In the genomic region with DNA sequence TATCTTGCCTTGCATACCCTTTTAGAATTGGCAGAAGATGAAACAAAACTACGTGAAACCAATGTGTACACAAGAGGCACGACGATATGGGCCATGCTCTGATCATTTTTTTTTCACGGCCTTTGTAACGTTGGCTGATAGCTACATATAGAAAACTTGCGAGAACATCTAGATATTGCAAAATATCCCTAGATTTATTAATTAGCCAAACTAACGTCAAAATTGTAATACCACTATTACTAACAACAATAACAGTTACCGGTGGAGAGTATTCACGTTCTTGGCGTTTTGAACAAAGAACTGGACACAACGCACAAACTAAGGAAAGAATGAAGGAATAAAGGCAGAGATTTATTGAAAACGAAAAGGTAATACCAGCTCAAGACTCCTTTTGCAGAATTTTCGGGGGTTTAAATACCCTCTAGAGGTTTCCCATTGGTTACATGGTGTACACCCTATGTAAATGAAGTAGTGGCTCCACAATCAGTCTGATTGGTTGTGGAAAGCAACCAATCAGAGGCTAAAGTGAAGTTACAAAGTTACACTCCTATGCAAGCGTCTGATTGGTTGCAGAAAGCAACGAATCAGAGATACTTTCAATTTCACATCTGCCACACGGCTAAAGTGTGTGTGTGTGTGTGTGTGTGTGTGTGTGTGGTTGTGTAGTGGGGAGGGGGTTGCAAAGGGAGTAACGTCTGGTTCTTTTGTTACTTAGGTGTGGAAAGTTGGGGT, we compare ENCODE assay signal across 2 cellular contexts.
TF ChIP-seq lines count a peak whose summit lies in the region.

No MANE protein-coding gene starts in this region.

TF ChIP-seq in SK-N-SH, 30 proteins besides CTCF, POLR2A, EP300 and RAD21 (continued from another document):
- TF ChIP-seq, protein P1, sequence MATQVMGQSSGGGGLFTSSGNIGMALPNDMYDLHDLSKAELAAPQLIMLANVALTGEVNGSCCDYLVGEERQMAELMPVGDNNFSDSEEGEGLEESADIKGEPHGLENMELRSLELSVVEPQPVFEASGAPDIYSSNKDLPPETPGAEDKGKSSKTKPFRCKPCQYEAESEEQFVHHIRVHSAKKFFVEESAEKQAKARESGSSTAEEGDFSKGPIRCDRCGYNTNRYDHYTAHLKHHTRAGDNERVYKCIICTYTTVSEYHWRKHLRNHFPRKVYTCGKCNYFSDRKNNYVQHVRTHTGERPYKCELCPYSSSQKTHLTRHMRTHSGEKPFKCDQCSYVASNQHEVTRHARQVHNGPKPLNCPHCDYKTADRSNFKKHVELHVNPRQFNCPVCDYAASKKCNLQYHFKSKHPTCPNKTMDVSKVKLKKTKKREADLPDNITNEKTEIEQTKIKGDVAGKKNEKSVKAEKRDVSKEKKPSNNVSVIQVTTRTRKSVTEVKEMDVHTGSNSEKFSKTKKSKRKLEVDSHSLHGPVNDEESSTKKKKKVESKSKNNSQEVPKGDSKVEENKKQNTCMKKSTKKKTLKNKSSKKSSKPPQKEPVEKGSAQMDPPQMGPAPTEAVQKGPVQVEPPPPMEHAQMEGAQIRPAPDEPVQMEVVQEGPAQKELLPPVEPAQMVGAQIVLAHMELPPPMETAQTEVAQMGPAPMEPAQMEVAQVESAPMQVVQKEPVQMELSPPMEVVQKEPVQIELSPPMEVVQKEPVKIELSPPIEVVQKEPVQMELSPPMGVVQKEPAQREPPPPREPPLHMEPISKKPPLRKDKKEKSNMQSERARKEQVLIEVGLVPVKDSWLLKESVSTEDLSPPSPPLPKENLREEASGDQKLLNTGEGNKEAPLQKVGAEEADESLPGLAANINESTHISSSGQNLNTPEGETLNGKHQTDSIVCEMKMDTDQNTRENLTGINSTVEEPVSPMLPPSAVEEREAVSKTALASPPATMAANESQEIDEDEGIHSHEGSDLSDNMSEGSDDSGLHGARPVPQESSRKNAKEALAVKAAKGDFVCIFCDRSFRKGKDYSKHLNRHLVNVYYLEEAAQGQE (IDR thresholded peaks at IDR 0.05; ENCODE audit: low read depth, low read length): no peak
- TF ChIP-seq EZH2phosphoT487 (IDR thresholded peaks at IDR 0.05; ENCODE audit: borderline replicate concordance, low read depth) (no peak), POLR2AphosphoS5 (IDR thresholded peaks at IDR 0.05; ENCODE audit: low read depth, low read length) (no peak), YY1 (IDR thresholded peaks at IDR 0.05; ENCODE audit: low read depth) (no peak), GABPA (IDR thresholded peaks at IDR 0.05; ENCODE audit: low read depth) (no peak), FOSL2 (IDR thresholded peaks at IDR 0.05; ENCODE audit: borderline replicate concordance, low read depth) (no peak), JUND (IDR thresholded peaks at IDR 0.05) (no peak), RXRA (IDR thresholded peaks at IDR 0.05; ENCODE audit: borderline replicate concordance, low read depth) (no peak), CHD2 (IDR thresholded peaks at IDR 0.05; ENCODE audit: low read length, partially characterized antibody) (no peak), ELF1 (IDR thresholded peaks at IDR 0.05) (no peak), TEAD4 (IDR thresholded peaks at IDR 0.05; ENCODE audit: borderline replicate concordance, insufficient read depth) (no peak), FOXJ3 (CRISPR knock-in tag; IDR thresholded peaks at IDR 0.05) (no peak), GATA2 (CRISPR knock-in tag; IDR thresholded peaks at IDR 0.05) (no peak), MEF2A (IDR thresholded peaks at IDR 0.05; ENCODE audit: borderline replicate concordance, low read depth) (no peak)
- TF ChIP-seq, protein P2, sequence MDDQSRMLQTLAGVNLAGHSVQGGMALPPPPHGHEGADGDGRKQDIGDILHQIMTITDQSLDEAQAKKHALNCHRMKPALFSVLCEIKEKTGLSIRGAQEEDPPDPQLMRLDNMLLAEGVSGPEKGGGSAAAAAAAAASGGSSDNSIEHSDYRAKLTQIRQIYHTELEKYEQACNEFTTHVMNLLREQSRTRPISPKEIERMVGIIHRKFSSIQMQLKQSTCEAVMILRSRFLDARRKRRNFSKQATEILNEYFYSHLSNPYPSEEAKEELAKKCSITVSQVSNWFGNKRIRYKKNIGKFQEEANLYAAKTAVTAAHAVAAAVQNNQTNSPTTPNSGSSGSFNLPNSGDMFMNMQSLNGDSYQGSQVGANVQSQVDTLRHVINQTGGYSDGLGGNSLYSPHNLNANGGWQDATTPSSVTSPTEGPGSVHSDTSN (IDR thresholded peaks at IDR 0.05): no peak
- TF ChIP-seq, protein P3, sequence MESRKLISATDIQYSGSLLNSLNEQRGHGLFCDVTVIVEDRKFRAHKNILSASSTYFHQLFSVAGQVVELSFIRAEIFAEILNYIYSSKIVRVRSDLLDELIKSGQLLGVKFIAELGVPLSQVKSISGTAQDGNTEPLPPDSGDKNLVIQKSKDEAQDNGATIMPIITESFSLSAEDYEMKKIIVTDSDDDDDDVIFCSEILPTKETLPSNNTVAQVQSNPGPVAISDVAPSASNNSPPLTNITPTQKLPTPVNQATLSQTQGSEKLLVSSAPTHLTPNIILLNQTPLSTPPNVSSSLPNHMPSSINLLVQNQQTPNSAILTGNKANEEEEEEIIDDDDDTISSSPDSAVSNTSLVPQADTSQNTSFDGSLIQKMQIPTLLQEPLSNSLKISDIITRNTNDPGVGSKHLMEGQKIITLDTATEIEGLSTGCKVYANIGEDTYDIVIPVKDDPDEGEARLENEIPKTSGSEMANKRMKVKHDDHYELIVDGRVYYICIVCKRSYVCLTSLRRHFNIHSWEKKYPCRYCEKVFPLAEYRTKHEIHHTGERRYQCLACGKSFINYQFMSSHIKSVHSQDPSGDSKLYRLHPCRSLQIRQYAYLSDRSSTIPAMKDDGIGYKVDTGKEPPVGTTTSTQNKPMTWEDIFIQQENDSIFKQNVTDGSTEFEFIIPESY (IDR thresholded peaks at IDR 0.05; ENCODE audit: borderline replicate concordance, low read depth): no peak
- TF ChIP-seq, protein P4, sequence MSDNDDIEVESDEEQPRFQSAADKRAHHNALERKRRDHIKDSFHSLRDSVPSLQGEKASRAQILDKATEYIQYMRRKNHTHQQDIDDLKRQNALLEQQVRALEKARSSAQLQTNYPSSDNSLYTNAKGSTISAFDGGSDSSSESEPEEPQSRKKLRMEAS (IDR thresholded peaks at IDR 0.05; ENCODE audit: low read depth): no peak

TF ChIP-seq in SK-N-SH treated with all-trans-retinoic acid at 6 μM for 48 hours, 23 proteins besides CTCF, POLR2A, EP300 and RAD21 (continued from another document):
- TF ChIP-seq, protein P5, sequence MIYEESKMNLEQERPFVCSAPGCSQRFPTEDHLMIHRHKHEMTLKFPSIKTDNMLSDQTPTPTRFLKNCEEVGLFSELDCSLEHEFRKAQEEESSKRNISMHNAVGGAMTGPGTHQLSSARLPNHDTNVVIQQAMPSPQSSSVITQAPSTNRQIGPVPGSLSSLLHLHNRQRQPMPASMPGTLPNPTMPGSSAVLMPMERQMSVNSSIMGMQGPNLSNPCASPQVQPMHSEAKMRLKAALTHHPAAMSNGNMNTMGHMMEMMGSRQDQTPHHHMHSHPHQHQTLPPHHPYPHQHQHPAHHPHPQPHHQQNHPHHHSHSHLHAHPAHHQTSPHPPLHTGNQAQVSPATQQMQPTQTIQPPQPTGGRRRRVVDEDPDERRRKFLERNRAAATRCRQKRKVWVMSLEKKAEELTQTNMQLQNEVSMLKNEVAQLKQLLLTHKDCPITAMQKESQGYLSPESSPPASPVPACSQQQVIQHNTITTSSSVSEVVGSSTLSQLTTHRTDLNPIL (CRISPR knock-in tag; IDR thresholded peaks at IDR 0.05; ENCODE audit: low read depth): no peak
- TF ChIP-seq, protein P6, sequence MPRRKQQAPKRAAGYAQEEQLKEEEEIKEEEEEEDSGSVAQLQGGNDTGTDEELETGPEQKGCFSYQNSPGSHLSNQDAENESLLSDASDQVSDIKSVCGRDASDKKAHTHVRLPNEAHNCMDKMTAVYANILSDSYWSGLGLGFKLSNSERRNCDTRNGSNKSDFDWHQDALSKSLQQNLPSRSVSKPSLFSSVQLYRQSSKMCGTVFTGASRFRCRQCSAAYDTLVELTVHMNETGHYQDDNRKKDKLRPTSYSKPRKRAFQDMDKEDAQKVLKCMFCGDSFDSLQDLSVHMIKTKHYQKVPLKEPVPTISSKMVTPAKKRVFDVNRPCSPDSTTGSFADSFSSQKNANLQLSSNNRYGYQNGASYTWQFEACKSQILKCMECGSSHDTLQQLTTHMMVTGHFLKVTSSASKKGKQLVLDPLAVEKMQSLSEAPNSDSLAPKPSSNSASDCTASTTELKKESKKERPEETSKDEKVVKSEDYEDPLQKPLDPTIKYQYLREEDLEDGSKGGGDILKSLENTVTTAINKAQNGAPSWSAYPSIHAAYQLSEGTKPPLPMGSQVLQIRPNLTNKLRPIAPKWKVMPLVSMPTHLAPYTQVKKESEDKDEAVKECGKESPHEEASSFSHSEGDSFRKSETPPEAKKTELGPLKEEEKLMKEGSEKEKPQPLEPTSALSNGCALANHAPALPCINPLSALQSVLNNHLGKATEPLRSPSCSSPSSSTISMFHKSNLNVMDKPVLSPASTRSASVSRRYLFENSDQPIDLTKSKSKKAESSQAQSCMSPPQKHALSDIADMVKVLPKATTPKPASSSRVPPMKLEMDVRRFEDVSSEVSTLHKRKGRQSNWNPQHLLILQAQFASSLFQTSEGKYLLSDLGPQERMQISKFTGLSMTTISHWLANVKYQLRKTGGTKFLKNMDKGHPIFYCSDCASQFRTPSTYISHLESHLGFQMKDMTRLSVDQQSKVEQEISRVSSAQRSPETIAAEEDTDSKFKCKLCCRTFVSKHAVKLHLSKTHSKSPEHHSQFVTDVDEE (CRISPR knock-in tag; IDR thresholded peaks at IDR 0.05): no peak
- TF ChIP-seq SNAI2 (CRISPR knock-in tag; IDR thresholded peaks at IDR 0.05) (no peak), CSDC2 (CRISPR knock-in tag; IDR thresholded peaks at IDR 0.05) (no peak), ZFP3 (CRISPR knock-in tag; IDR thresholded peaks at IDR 0.05) (no peak), TOX (CRISPR knock-in tag; IDR thresholded peaks at IDR 0.05; ENCODE audit: borderline replicate concordance) (no peak), ESRRG (CRISPR knock-in tag; IDR thresholded peaks at IDR 0.05) (no peak), RARB (CRISPR knock-in tag; IDR thresholded peaks at IDR 0.05) (no peak)
TF ChIP-seq in SK-N-SH treated with all-trans-retinoic acid at 6 μM for 48 hours: peak in this region for 0.
